ENCODE assay signal across 8 cellular contexts in genomic region chr22:50247748-50248147, GRCh38. TPM values are rescaled to one million over a fixed set of nuclear protein-coding genes. Genes with fewer than 3 reads are reported as not detected.
DNase-seq lines count a peak whose midpoint lies in the region; TF ChIP-seq lines count a peak whose summit lies in the region.

No MANE protein-coding gene starts in this region.

- H4K20me1 ChIP-seq in hepatocyte (ENCODE audit: insufficient read depth, poor library complexity, severe bottlenecking), result no peaks in the 10 kb centered on the region

- CTCF ChIA-PET in activated CD4-positive, alpha-beta T cell treated with anti-CD3 and anti-CD28 coated beads, Interleukin-2, amount 10 ng/mL, durations not matched to agents 7 days and 5 days (lab: Charles Lee), result interaction anchor here (1.1 kb wide), 1 partner anchor 95 kb away, joined by 4 read pairs; no protein-coding TSS in a partner anchor

- no peak overlapping the region for H3K4me3 ChIP-seq in vagina
- no peak overlapping the region for H3K4me3 ChIP-seq in hepatocyte

- H3K9me2 ChIP-seq in hepatocyte (replicated peaks; ENCODE audit: insufficient read depth), result no peaks in the 10 kb centered on the region

- H3K79me2 ChIP-seq in hepatocyte, result peaks cover 52% of the 10 kb centered on the region

- no peak for TF ChIP-seq POLR2A in vagina (IDR thresholded peaks at IDR 0.05)

- no peak overlapping the region for H3K27ac ChIP-seq in vagina
- no peak overlapping the region for H3K27ac ChIP-seq in hepatocyte

- POLR2A ChIA-PET in activated CD4-positive, alpha-beta T cell treated with anti-CD3 and anti-CD28 coated beads, Interleukin-2, amount 10 ng/mL, durations not matched to agents 7 days and 5 days (lab: Charles Lee), result no interaction called here

- no peaks in the 10 kb centered on the region for H3K9me3 ChIP-seq in vagina
- no peaks in the 10 kb centered on the region for H3K9me3 ChIP-seq in hepatocyte (ENCODE audit: low read depth)

- H3K4me1 ChIP-seq in vagina (peaks cover 74% of the 10 kb centered on the region), hepatocyte (ENCODE audit: insufficient read depth) (peaks cover 25% of the 10 kb centered on the region)

- H3K4me1 Mint-ChIP-seq in activated CD4-positive, alpha-beta T cell treated with anti-CD3 and anti-CD28 coated beads, Interleukin-2, amount 10 ng/mL, durations not matched to agents 7 days and 5 days, result peaks cover 29% of the 10 kb centered on the region
- peaks cover 20 to 48% of the 10 kb centered on the region in 2 donors for H3K4me1 Mint-ChIP-seq in immature natural killer cell

- TF ChIP-seq CTCF in vagina (IDR thresholded peaks at IDR 0.05) (no peak), hepatocyte (IDR thresholded peaks at IDR 0.05; ENCODE audit: poor library complexity) (no peak)

- H3K36me3 Mint-ChIP-seq in activated CD4-positive, alpha-beta T cell treated with anti-CD3 and anti-CD28 coated beads, Interleukin-2, amount 10 ng/mL, durations not matched to agents 7 days and 5 days (ENCODE audit: low read depth), result peaks cover 9% of the 10 kb centered on the region
- H3K36me3 Mint-ChIP-seq in immature natural killer cell, result peaks cover 0 to 3% (median 3%) of the 10 kb centered on the region in 3 donors

- H3K4me3 Mint-ChIP-seq in activated CD4-positive, alpha-beta T cell treated with anti-CD3 and anti-CD28 coated beads, Interleukin-2, amount 10 ng/mL, durations not matched to agents 7 days and 5 days, result peak overlapping the region; percentile 22
- H3K4me3 Mint-ChIP-seq in immature natural killer cell, result peak overlapping the region; percentile 15 to 49 (median 42)

- H3K36me3 ChIP-seq in vagina (peaks cover 0 to 10% of the 10 kb centered on the region in 2 donors), hepatocyte (replicated peaks; ENCODE audit: insufficient read depth, low read depth) (no peaks in the 10 kb centered on the region)

- 67% methylated on average over 16 of the region's 16 CpGs for WGBS in hepatocyte (ENCODE audit: low lambda C conversion rate, missing lambda C conversion rate)

- intact Hi-C loops in vagina (cut with DNase I), result no loop called here

- DNase-seq in DMS53 treated with DMSO at 0.1 percent for 48 hours (lab: John Stamatoyannopoulos, UW; ENCODE audit: unreplicated experiment) (peak; percentile 76), NCI-H1930 (lab: John Stamatoyannopoulos, UW) (peak; percentile 49 to 62), immature natural killer cell (peak in 1 of 3 donors; percentile 74), cerebellar nuclear complex (lab: John Stamatoyannopoulos, UW) (no peak), vagina (ENCODE audit: extremely low spot score in 2 of 2) (no peak), NCI-H1105 (lab: John Stamatoyannopoulos, UW) (no peak), hepatocyte (ENCODE audit: low spot score) (no peak)
- peak; percentile 70 for DNase-seq in activated CD4-positive, alpha-beta T cell treated with anti-CD3 and anti-CD28 coated beads, Interleukin-2, amount 10 ng/mL, durations not matched to agents 7 days and 5 days

- H3K27ac Mint-ChIP-seq in activated CD4-positive, alpha-beta T cell treated with anti-CD3 and anti-CD28 coated beads, Interleukin-2, amount 10 ng/mL, durations not matched to agents 7 days and 5 days, result peak overlapping the region; percentile 75
- H3K27ac Mint-ChIP-seq in immature natural killer cell, result peak overlapping the region; percentile 11 to 92 (median 42)

- no peaks in the 10 kb centered on the region for H3K9me3 Mint-ChIP-seq in activated CD4-positive, alpha-beta T cell treated with anti-CD3 and anti-CD28 coated beads, Interleukin-2, amount 10 ng/mL, durations not matched to agents 7 days and 5 days
- H3K9me3 Mint-ChIP-seq in immature natural killer cell, result no peaks in the 10 kb centered on the region

- no peaks in the 10 kb centered on the region for H3K27me3 ChIP-seq in vagina
- H3K27me3 ChIP-seq in hepatocyte, result no peaks in the 10 kb centered on the region

- H3K27me3 Mint-ChIP-seq in activated CD4-positive, alpha-beta T cell treated with anti-CD3 and anti-CD28 coated beads, Interleukin-2, amount 10 ng/mL, durations not matched to agents 7 days and 5 days, result no peaks in the 10 kb centered on the region
- H3K27me3 Mint-ChIP-seq in immature natural killer cell (ENCODE audit: low read depth in 3 of 3), result peaks cover 5 to 13% (median 9%) of the 10 kb centered on the region in 3 donors

- H2AFZ ChIP-seq in hepatocyte, result no peak overlapping the region

- H3K4me2 ChIP-seq in hepatocyte, result no peak overlapping the region

RNA-seq across cellular contexts. Expression of gene TUBGCP6, which starts 2.9 kb away (rescaled TPM):
- 10 to 100 TPM; 62.9 to 71.4 TPM for total RNA-seq in activated CD4-positive, alpha-beta T cell treated with anti-CD3 and anti-CD28 coated beads, Interleukin-2, amount 10 ng/mL, durations not matched to agents 7 days and 5 days
- polyA plus RNA-seq in immature natural killer cell (10 to 100 TPM in 2 of 3 donors, 1 to 10 TPM in 1; 5.2 to 18.0 (median 12.4) TPM), hepatocyte (31.5 and 44.1 TPM in 2 replicates)
- total RNA-seq in vagina (45.4 TPM), hepatocyte (14.0 and 26.2 TPM in 2 replicates)

RNA-seq across cellular contexts. Expression of gene HDAC10, which starts 3.3 kb away (rescaled TPM):
- total RNA-seq in activated CD4-positive, alpha-beta T cell treated with anti-CD3 and anti-CD28 coated beads, Interleukin-2, amount 10 ng/mL, durations not matched to agents 7 days and 5 days, result 10 to 100 TPM; 68.3 to 93.6 TPM
- polyA plus RNA-seq in immature natural killer cell (10 to 100 TPM in 2 of 3 donors, 1 to 10 TPM in 1; 10.0 to 13.4 (median 11.2) TPM), hepatocyte (30.2 and 40.5 TPM in 2 replicates)
- total RNA-seq in vagina (29.2 TPM), hepatocyte (21.5 and 23.8 TPM in 2 replicates)

RNA-seq across cellular contexts. Expression of gene MAPK12, which starts 13.7 kb away (rescaled TPM):
- total RNA-seq in activated CD4-positive, alpha-beta T cell treated with anti-CD3 and anti-CD28 coated beads, Interleukin-2, amount 10 ng/mL, durations not matched to agents 7 days and 5 days, result 1 to 10 TPM; 2.9 TPM
- polyA plus RNA-seq in immature natural killer cell (under 1 TPM in 2 of 3 donors, not detected in 1; 0.13 to 0.31 TPM), hepatocyte (33.8 and 51.4 TPM in 2 replicates)
- total RNA-seq in vagina (15.0 TPM), hepatocyte (12.5 and 13.8 TPM in 2 replicates)

RNA-seq across cellular contexts. Expression of gene MAPK11, which starts 22.4 kb away (rescaled TPM):
- total RNA-seq in activated CD4-positive, alpha-beta T cell treated with anti-CD3 and anti-CD28 coated beads, Interleukin-2, amount 10 ng/mL, durations not matched to agents 7 days and 5 days, result 10 to 100 TPM; 10.7 to 12.6 TPM
- polyA plus RNA-seq in immature natural killer cell (under 1 TPM in 2 of 3 donors, not detected in 1; 0.12 to 0.22 TPM), hepatocyte (0.62 and 1.1 TPM in 2 replicates)
- total RNA-seq in vagina (7.4 TPM), hepatocyte (1.4 and 2.3 TPM in 2 replicates)

RNA-seq across cellular contexts. Expression of gene SELENOO, which starts 46.9 kb away (rescaled TPM):
- 10 to 100 TPM; 17.4 to 25.5 TPM for total RNA-seq in activated CD4-positive, alpha-beta T cell treated with anti-CD3 and anti-CD28 coated beads, Interleukin-2, amount 10 ng/mL, durations not matched to agents 7 days and 5 days
- 1 to 10 TPM; 2.6 to 5.7 (median 3.6) TPM for polyA plus RNA-seq in immature natural killer cell
- total RNA-seq in vagina, result 39.0 TPM
- total RNA-seq in hepatocyte, result 27.3 and 31.6 TPM in 2 replicates
- polyA plus RNA-seq in hepatocyte, result 35.2 and 37.7 TPM in 2 replicates

Comparison
In these comparisons a context has a peak if more than half of its experiments do, and no peak if none do; other contexts are left out.
1. DNase-seq: peak in DMS53 treated with DMSO at 0.1 percent for 48 hours (single experiment), NCI-H1930 (2 of 2) and activated CD4-positive, alpha-beta T cell treated with anti-CD3 and anti-CD28 coated beads, Interleukin-2, amount 10 ng/mL, durations not matched to agents 7 days and 5 days (single experiment); none in cerebellar nuclear complex (0 of 2), vagina (0 of 2), NCI-H1105 (single experiment) and hepatocyte (single experiment).